ENCODE assay signal across 8 cellular contexts in the genomic region with DNA sequence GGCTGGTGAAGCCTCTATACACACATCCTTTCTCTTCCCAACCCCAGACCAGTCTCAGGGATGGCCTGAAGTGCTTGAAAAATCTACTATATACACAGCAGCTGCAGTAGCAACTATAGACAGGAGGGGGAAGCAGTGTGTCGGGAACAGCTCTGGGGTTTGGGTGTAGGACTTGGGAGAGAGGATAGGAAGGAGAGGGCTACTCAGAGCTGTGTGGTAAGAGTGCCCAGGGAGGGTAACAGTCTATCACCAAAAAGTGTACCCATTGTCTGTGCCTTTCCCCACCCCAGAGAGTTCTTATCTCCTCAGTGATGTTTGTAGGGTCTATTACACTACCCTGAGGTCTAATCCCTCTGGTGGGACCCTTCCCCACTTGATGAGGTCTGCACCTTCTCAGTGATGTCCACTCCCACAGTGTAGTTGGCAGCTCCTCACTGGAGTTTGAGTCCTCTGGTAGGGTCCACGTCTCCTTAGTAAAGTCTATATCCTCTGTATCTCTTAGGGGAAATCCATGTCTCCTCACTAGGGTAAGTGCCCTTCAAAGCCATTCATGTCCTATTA. TPM values are rescaled to one million over a fixed set of nuclear protein-coding genes. Genes with fewer than 3 reads are reported as not detected.
DNase-seq lines count a peak whose midpoint lies in the region; ATAC-seq and TF ChIP-seq lines count a peak whose summit lies in the region.

No MANE protein-coding gene starts in this region.

- intact Hi-C loops in left ventricle myocardium inferior (cut with micrococcal nuclease), result loop anchor here (5.0 kb wide), 1 partner anchor 88 kb away; no protein-coding TSS in a partner anchor
- intact Hi-C loops in posterior vena cava (cut with DNase I), result loop anchor here (2.0 to 10.0 kb wide), 3 partner anchors 78 to 331 kb away; a partner anchor contains a TSS

- H3K27me3 ChIP-seq in SK-N-SH (ENCODE audit: insufficient read depth) (no peaks in the 10 kb centered on the region), left ventricle myocardium inferior (ENCODE audit: low read depth) (no peaks in the 10 kb centered on the region)

- H3K4me2 ChIP-seq in SK-N-SH, result no peak overlapping the region

- 2% methylated on average over 2 of the region's 2 CpGs for WGBS in SK-N-SH (ENCODE audit: low lambda C conversion rate)

- TF ChIP-seq RAD21 in SK-N-SH (IDR thresholded peaks at IDR 0.05; ENCODE audit: low read length), result peak; percentile 98

- H2AFZ ChIP-seq in SK-N-SH (ENCODE audit: low read depth), result no peak overlapping the region

- peaks cover 11% of the 10 kb centered on the region; the same call in 1 of the 2 replicates for H3K79me2 ChIP-seq in SK-N-SH (ENCODE audit: insufficient read depth)

- H3K4me3 ChIP-seq in SK-N-SH (ENCODE audit: low read depth in 2 of 2, low read length in 1 of 2) (no peak overlapping the region), left ventricle myocardium inferior (no peak overlapping the region)

- TF ChIP-seq CTCF in GM10248 (IDR thresholded peaks at IDR 0.05; ENCODE audit: control extremely low read depth, extremely low read depth, low read depth, missing control alignments) (peak; percentile 85), SK-N-SH (IDR thresholded peaks at IDR 0.05) (peak; percentile 89), left ventricle myocardium inferior (IDR thresholded peaks at IDR 0.05; ENCODE audit: borderline replicate concordance) (peak; percentile 94)

- H3K9me2 ChIP-seq in SK-N-SH, result no peaks in the 10 kb centered on the region

- CTCF ChIA-PET in GM10248 (lab: Yijun Ruan, JAX), result interaction anchor here (0.6 to 5.2 kb wide), 36 partner anchors 10 to 561 kb away, joined by 3 to 55 read pairs (median 4); a partner anchor contains a TSS
- CTCF ChIA-PET in SK-N-SH (lab: Yijun Ruan, JAX), result interaction anchor here (0.5 to 6.1 kb wide), 45 partner anchors 9 to 342 kb away, joined by 3 to 61 read pairs (median 4); a partner anchor contains a TSS

- H3F3A ChIP-seq in SK-N-SH (replicated peaks; ENCODE audit: insufficient read depth), result peaks cover 7% of the 10 kb centered on the region

- no peak for ATAC-seq in HG02588 (IDR thresholded peaks at IDR 0.05; ENCODE audit: unreplicated experiment)
- no peak for ATAC-seq in HG02870 (IDR thresholded peaks at IDR 0.05; ENCODE audit: unreplicated experiment)

- POLR2A ChIA-PET in GM10248 (lab: Yijun Ruan, JAX) (interaction anchor here (1.1 to 1.3 kb wide), 2 partner anchors 82 to 93 kb away, joined by 3 to 4 read pairs; a partner anchor contains a TSS), SK-N-SH (lab: Yijun Ruan, JAX) (interaction anchor here (0.9 kb wide), 1 partner anchor 81 kb away, joined by 4 read pairs; a partner anchor contains a TSS)

- H3K9me3 ChIP-seq in SK-N-SH (no peaks in the 10 kb centered on the region), left ventricle myocardium inferior (replicated peaks) (no peaks in the 10 kb centered on the region)

- TF ChIP-seq EP300 in SK-N-SH (IDR thresholded peaks at IDR 0.05; ENCODE audit: borderline replicate concordance in 1 of 2, low read depth in 1 of 2, low read length in 1 of 2), result no peak

- no peak overlapping the region for H3K9ac ChIP-seq in SK-N-SH

- H3K36me3 ChIP-seq in SK-N-SH (replicated peaks in 1 of 2; ENCODE audit: control insufficient read depth in 1 of 2, insufficient read depth in 2 of 2, low read length in 1 of 2) (no peaks in the 10 kb centered on the region), left ventricle myocardium inferior (no peaks in the 10 kb centered on the region)

- peak; percentile 62 for DNase-seq in GM10248 (ENCODE audit: extremely low spot score)
- peak; percentile 56 to 84 (median 58) for DNase-seq in NCI-H1417 (lab: John Stamatoyannopoulos, UW)
- peak; percentile 77 for DNase-seq in SK-N-SH
- DNase-seq in amygdala (lab: John Stamatoyannopoulos, UW), result peak in 51 of 56 donors; percentile 20 to 87 (median 54)
- peak; percentile 66 for DNase-seq in left ventricle myocardium inferior
- peak; percentile 87 for DNase-seq in posterior vena cava (ENCODE audit: low spot score)

- no peak overlapping the region for H3K27ac ChIP-seq in SK-N-SH (ENCODE audit: low read depth in 2 of 2, low read length in 1 of 2)
- H3K27ac ChIP-seq in left ventricle myocardium inferior (replicated peaks), result peak overlapping the region; percentile 89

- H4K20me1 ChIP-seq in SK-N-SH (ENCODE audit: insufficient read depth), result no peaks in the 10 kb centered on the region

- H3K4me1 ChIP-seq in SK-N-SH (ENCODE audit: control insufficient read depth in 1 of 2, insufficient read depth in 2 of 2, low read depth in 1 of 2, low read length in 1 of 2), result peaks cover 0 to 25% of the 10 kb centered on the region in 2 experiments; a peak in 2 of 4 replicates
- H3K4me1 ChIP-seq in left ventricle myocardium inferior, result peaks cover 80% of the 10 kb centered on the region

TF ChIP-seq in SK-N-SH, 30 proteins besides CTCF, POLR2A, EP300 and RAD21:
- TF ChIP-seq, protein P1, sequence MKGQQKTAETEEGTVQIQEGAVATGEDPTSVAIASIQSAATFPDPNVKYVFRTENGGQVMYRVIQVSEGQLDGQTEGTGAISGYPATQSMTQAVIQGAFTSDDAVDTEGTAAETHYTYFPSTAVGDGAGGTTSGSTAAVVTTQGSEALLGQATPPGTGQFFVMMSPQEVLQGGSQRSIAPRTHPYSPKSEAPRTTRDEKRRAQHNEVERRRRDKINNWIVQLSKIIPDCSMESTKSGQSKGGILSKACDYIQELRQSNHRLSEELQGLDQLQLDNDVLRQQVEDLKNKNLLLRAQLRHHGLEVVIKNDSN (IDR thresholded peaks at IDR 0.05; ENCODE audit: borderline replicate concordance, low read depth), result no peak
- TF ChIP-seq SMC3 (IDR thresholded peaks at IDR 0.05; ENCODE audit: low read depth, low read length), result peak; percentile 97

RNA-seq across cellular contexts. Expression of a gene that starts 1.5 kb away (rescaled TPM):
- polyA plus RNA-seq in SK-N-SH (2012; rRNA removed), result 22.5 and 25.5 TPM in 2 replicates
- polyA plus RNA-seq in SK-N-SH (2012; cell fraction: cytosol; rRNA removed), result 6.0 and 10.1 TPM in 2 replicates
- polyA plus RNA-seq in SK-N-SH (2012; cell fraction: nucleus; rRNA removed), result 105 TPM in 2 replicates
- 21.6 TPM for total RNA-seq in left ventricle myocardium inferior
- total RNA-seq in posterior vena cava, result 10 to 100 TPM; 11.1 to 11.8 TPM

RNA-seq across cellular contexts. Expression of a gene that starts 2.2 kb away (rescaled TPM):
- polyA plus RNA-seq in SK-N-SH (2012; rRNA removed), result 25.5 and 31.4 TPM in 2 replicates
- polyA plus RNA-seq in SK-N-SH (2012; cell fraction: cytosol; rRNA removed), result 14.4 and 20.7 TPM in 2 replicates
- polyA plus RNA-seq in SK-N-SH (2012; cell fraction: nucleus; rRNA removed), result 66.5 and 75.8 TPM in 2 replicates
- total RNA-seq in left ventricle myocardium inferior (101 TPM), posterior vena cava (10 to 100 TPM; 37.4 to 43.1 TPM)

RNA-seq across cellular contexts. Expression of a gene that starts 48.7 kb away (rescaled TPM):
- 14.3 and 14.5 TPM in 2 replicates for polyA plus RNA-seq in SK-N-SH (2012; rRNA removed)
- 11.9 and 12.4 TPM in 2 replicates for polyA plus RNA-seq in SK-N-SH (2012; cell fraction: cytosol; rRNA removed)
- 13.1 and 19.0 TPM in 2 replicates for polyA plus RNA-seq in SK-N-SH (2012; cell fraction: nucleus; rRNA removed)
- 14.0 TPM for total RNA-seq in left ventricle myocardium inferior
- total RNA-seq in posterior vena cava, result 10 to 100 TPM; 22.0 to 25.0 TPM
